In genomic region chr1:165938844-165939243, GRCh38 we compare ENCODE assay signal across 3 cellular contexts.
TF ChIP-seq lines count a peak whose summit lies in the region.

No MANE protein-coding gene starts in this region.

TF ChIP-seq in A549, 52 proteins besides CTCF, POLR2A, EP300 and RAD21:
- TF ChIP-seq MAFK (IDR thresholded peaks at IDR 0.05; ENCODE audit: partially characterized antibody): peak; percentile 75
- no peak for TF ChIP-seq CBX8 (IDR thresholded peaks at IDR 0.05)

TF ChIP-seq in IMR-90, 13 proteins besides CTCF, POLR2A, EP300 and RAD21:
- TF ChIP-seq MAFK (IDR thresholded peaks at IDR 0.05; ENCODE audit: low read depth, low read length) (peak; percentile 71), RCOR1 (IDR thresholded peaks at IDR 0.05; ENCODE audit: insufficient replicate concordance, low read length) (no peak)

TF ChIP-seq in H1, 55 proteins besides CTCF, POLR2A, EP300 and RAD21:
- TF ChIP-seq KDM4A (IDR thresholded peaks at IDR 0.05; ENCODE audit: low read depth, low read length, severe bottlenecking) (no peak), NANOG (IDR thresholded peaks at IDR 0.05; ENCODE audit: insufficient read depth, low read depth, low read length, poor library complexity, severe bottlenecking) (no peak), SRF (IDR thresholded peaks at IDR 0.05; ENCODE audit: low read depth, low read length) (no peak), CBX5 (IDR thresholded peaks at IDR 0.05; ENCODE audit: low read depth, low read length) (no peak), MAFK (IDR thresholded peaks at IDR 0.05; ENCODE audit: low read depth, low read length) (0 out of 2 replicates have a peak, but pooled peaks have one; percentile 6), RXRA (IDR thresholded peaks at IDR 0.05; ENCODE audit: insufficient read depth, low read depth, low read length) (no peak)
- TF ChIP-seq, protein P1, sequence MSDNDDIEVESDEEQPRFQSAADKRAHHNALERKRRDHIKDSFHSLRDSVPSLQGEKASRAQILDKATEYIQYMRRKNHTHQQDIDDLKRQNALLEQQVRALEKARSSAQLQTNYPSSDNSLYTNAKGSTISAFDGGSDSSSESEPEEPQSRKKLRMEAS (IDR thresholded peaks at IDR 0.05): no peak
TF ChIP-seq in H1: peak in this region for 1.
